ENCODE assay signal across 9 cellular contexts in genomic region chrX:40082447-40083119, GRCh38. TPM values are rescaled to one million over a fixed set of nuclear protein-coding genes. Genes with fewer than 3 reads are reported as not detected.
DNase-seq lines count a peak whose midpoint lies in the region; FAIRE-seq and TF ChIP-seq lines count a peak whose summit lies in the region.
"Had no signal": no experiment of that assay in that cellular context is flagged by ENCODE, and none has a peak within 500 bp of the region (broad histone marks: within the 10 kb centered on the region; RNA-seq: fewer than 3 reads in every experiment).

No MANE protein-coding gene starts in this region.

- H3K4me3 ChIP-seq in HUES6 (ENCODE audit: low read depth, low read length) = peak overlapping the region; percentile 62; the same call in 1 of the 2 replicates
- peak overlapping the region in 1 of 4 experiments; percentile 61; a peak in 2 of 8 replicates for H3K4me3 ChIP-seq in H1 (ENCODE audit: extremely low read depth in 1 of 4, insufficient read depth in 2 of 4, low read depth in 3 of 4, low read length in 4 of 4)
- H3K4me3 ChIP-seq in neural progenitor cell = no peak overlapping the region

- H3K27me3 Mint-ChIP-seq in neural progenitor cell (ENCODE audit: insufficient read depth, low read depth) = peaks cover 9% of the 10 kb centered on the region

- no peak overlapping the region for H4K91ac ChIP-seq in H1 (replicated peaks; ENCODE audit: insufficient read length, low read length)

- TF ChIP-seq CTCF in C4-2B (conservative IDR thresholded peaks at IDR 0.05) = no peak
- no peak for TF ChIP-seq CTCF in H1 (IDR thresholded peaks at IDR 0.05; ENCODE audit: control extremely low read depth in 1 of 3, insufficient read depth in 1 of 3, low read depth in 1 of 3, low read length in 3 of 3)
- TF ChIP-seq CTCF in neural progenitor cell (IDR thresholded peaks at IDR 0.05) = no peak

- no peak for TF ChIP-seq EP300 in H1 (IDR thresholded peaks at IDR 0.05; ENCODE audit: borderline replicate concordance in 1 of 2, low read depth in 2 of 2, low read length in 2 of 2)

- CTCF ChIA-PET in H1 (lab: Charles Lee; ENCODE audit: partially characterized antibody) = interaction anchor here (1.3 to 2.9 kb wide), 3 partner anchors 11 to 217 kb away, joined by 3 to 11 read pairs (median 4); no protein-coding TSS in a partner anchor

- H3K27ac Mint-ChIP-seq in neural progenitor cell = no peak overlapping the region

- H3K9me3 ChIP-seq in HUES6 (ENCODE audit: control insufficient read depth, insufficient read depth, low read depth, low read length) (no peaks in the 10 kb centered on the region; the same call in 1 of the 2 replicates), H1 (ENCODE audit: insufficient read depth in 2 of 2, low read depth in 1 of 2, low read length in 1 of 2) (no peaks in the 10 kb centered on the region), neural progenitor cell (ENCODE audit: low read depth) (no peaks in the 10 kb centered on the region)
- H3K9me3 ChIP-seq: thyroid gland had no signal

- H2BK12ac ChIP-seq in H1 (ENCODE audit: low read depth, low read length) = no peak overlapping the region

- H3K4me1 Mint-ChIP-seq in neural progenitor cell = peaks cover 72% of the 10 kb centered on the region

- FAIRE-seq in H1 (lab: Jason Lieb, UNC) (no peak), GM12891 (lab: Jason Lieb, UNC) (no peak)

- peaks cover 4% of the 10 kb centered on the region; the same call in 1 of the 2 replicates for H3K23me2 ChIP-seq in H1 (ENCODE audit: low read depth, low read length)

- H2AK5ac ChIP-seq in H1 (ENCODE audit: low read depth, low read length) = no peak overlapping the region; the same call in 1 of the 2 replicates

- H3K18ac ChIP-seq in H1 (ENCODE audit: extremely low read depth, low read length) = no peak overlapping the region

- H3K9ac ChIP-seq in HUES6 (ENCODE audit: low read length) (no peak overlapping the region), H1 (replicated peaks in 1 of 4; ENCODE audit: extremely low read depth in 1 of 4, low read depth in 3 of 4, low read length in 3 of 4) (no peak overlapping the region), neural progenitor cell (no peak overlapping the region)

- peak overlapping the region; percentile 75 for H3K4me3 Mint-ChIP-seq in neural progenitor cell

- H2AFZ ChIP-seq in H1 (ENCODE audit: low read length) (no peak overlapping the region), neural progenitor cell (replicated peaks) (no peak overlapping the region)

- H3K14ac ChIP-seq in H1 (ENCODE audit: insufficient read length) = no peak overlapping the region

- H3K36me3 ChIP-seq in HUES6 (ENCODE audit: control insufficient read depth, insufficient read depth, low read length) (peaks cover 9% of the 10 kb centered on the region), H1 (ENCODE audit: control insufficient read depth in 2 of 4, insufficient read depth in 4 of 4, low read length in 3 of 4) (peaks cover 0 to 3% (median under 1%) of the 10 kb centered on the region in 4 experiments; a peak in 2 of 8 replicates), neural progenitor cell (no peaks in the 10 kb centered on the region)
- H3K36me3 ChIP-seq: thyroid gland had no signal

- POLR2A ChIA-PET in H1 (lab: Charles Lee; ENCODE audit: partially characterized antibody) = interaction anchor here (0.9 to 5.3 kb wide), 5 partner anchors 9 to 85 kb away, joined by 3 to 30 read pairs (median 4); no protein-coding TSS in a partner anchor

- H3K9me3 Mint-ChIP-seq in neural progenitor cell = peaks cover 28% of the 10 kb centered on the region

- H3F3A ChIP-seq in neural progenitor cell (ENCODE audit: low read depth) = peaks cover 25% of the 10 kb centered on the region

- TF ChIP-seq POLR2A in H1 (IDR thresholded peaks at IDR 0.05; ENCODE audit: control extremely low read depth in 1 of 2, low read depth in 2 of 2, low read length in 2 of 2) (no peak), GM12891 (IDR thresholded peaks at IDR 0.05; ENCODE audit: low read depth, low read length) (no peak)

- no peak overlapping the region for H4K8ac ChIP-seq in H1 (ENCODE audit: extremely low read depth, insufficient read depth, low read length)

- H3K36me3 Mint-ChIP-seq in neural progenitor cell = peaks cover 2% of the 10 kb centered on the region

- H3K4me2 ChIP-seq in H1 (ENCODE audit: insufficient read depth in 1 of 2, low read depth in 2 of 2, low read length in 2 of 2) = peak overlapping the region; percentile 71 to 81; a peak in 3 of 4 replicates
- H3K4me2 ChIP-seq in neural progenitor cell = no peak overlapping the region

- H3K79me1 ChIP-seq in H1 (ENCODE audit: low read depth, low read length) = peaks cover 2% of the 10 kb centered on the region; the same call in 1 of the 2 replicates

- H4K20me1 ChIP-seq in H1 (replicated peaks in 1 of 2; ENCODE audit: control insufficient read depth in 1 of 2, insufficient read depth in 2 of 2, low read length in 2 of 2) (peaks cover 48 to 51% of the 10 kb centered on the region in 2 experiments), neural progenitor cell (ENCODE audit: low read depth) (peaks cover 98% of the 10 kb centered on the region)

- no peak overlapping the region for H3K4ac ChIP-seq in H1 (replicated peaks; ENCODE audit: insufficient read length, low read depth, low read length)

- H3K27ac ChIP-seq in C4-2B (peak overlapping the region; percentile 82), HUES6 (ENCODE audit: low read depth, low read length) (no peak overlapping the region), H1 (ENCODE audit: low read depth, low read length) (no peak overlapping the region), neural progenitor cell (no peak overlapping the region)

- TF ChIP-seq RAD21 in H1 (IDR thresholded peaks at IDR 0.05 in 1 of 2, conservative IDR thresholded peaks at IDR 0.05 in 1 of 2; ENCODE audit: low read depth in 2 of 2, low read length in 2 of 2) = no peak

- no peak overlapping the region for H4K5ac ChIP-seq in H1 (ENCODE audit: insufficient read length, low read depth, low read length)

- H3K56ac ChIP-seq in H1 (replicated peaks; ENCODE audit: insufficient read length, low read depth, low read length) = no peak overlapping the region

- H3K79me2 ChIP-seq in H1 (ENCODE audit: control insufficient read depth in 1 of 2, insufficient read depth in 2 of 2, low read length in 2 of 2) (peaks cover 3 to 90% of the 10 kb centered on the region in 2 experiments; a peak in 3 of 4 replicates), neural progenitor cell (ENCODE audit: low read depth) (peaks cover 97% of the 10 kb centered on the region)

- H3K4me1 ChIP-seq in HUES6 (ENCODE audit: control insufficient read depth, insufficient read depth, low read length) = peaks cover 78% of the 10 kb centered on the region
- H3K4me1 ChIP-seq in H1 (replicated peaks in 1 of 4; ENCODE audit: control insufficient read depth in 3 of 4, insufficient read depth in 4 of 4, low read length in 3 of 4) = peaks cover 18 to 57% (median 36%) of the 10 kb centered on the region in 4 experiments
- peaks cover 84% of the 10 kb centered on the region for H3K4me1 ChIP-seq in neural progenitor cell

- no peak overlapping the region for H2BK5ac ChIP-seq in H1 (ENCODE audit: low read depth, low read length)

- no peak overlapping the region for H2BK120ac ChIP-seq in H1 (replicated peaks; ENCODE audit: low read depth, low read length)

- no peak overlapping the region for H2BK20ac ChIP-seq in H1 (ENCODE audit: low read length)

- no peak for DNase-seq in H1 (ENCODE audit: low read depth in 1 of 2, low spot score in 2 of 2)
- DNase-seq in neural progenitor cell (ENCODE audit: low spot score) = no peak
- no peak for DNase-seq in retina
- DNase-seq in activated effector memory CD4-positive, alpha-beta T cell treated with Interleukin-2 at 50 U/mL for 16 hours = no peak
- no peak for DNase-seq in GM12891 (ENCODE audit: insufficient read length, low spot score)
- no peak for DNase-seq in islet precursor cell

- H3K27me3 ChIP-seq in HUES6 (ENCODE audit: control insufficient read depth, insufficient read depth, low read length) = peaks cover 50% of the 10 kb centered on the region
- H3K27me3 ChIP-seq in H1 (replicated peaks in 1 of 4; ENCODE audit: control insufficient read depth in 3 of 4, extremely low read depth in 1 of 4, insufficient read depth in 3 of 4, low read length in 3 of 4) = peaks cover 0 to 36% (median 13%) of the 10 kb centered on the region in 4 experiments; a peak in 5 of 7 replicates
- H3K27me3 ChIP-seq in neural progenitor cell = peaks cover 55% of the 10 kb centered on the region
- H3K27me3 ChIP-seq: thyroid gland had no signal

- no peak overlapping the region for H2BK15ac ChIP-seq in H1 (ENCODE audit: low read length)

- WGBS in H1 (ENCODE audit: extremely low coverage in 1 of 2, insufficient coverage in 1 of 2, insufficient read length in 1 of 2, insufficient replicate concordance in 2 of 2, low coverage in 1 of 2, low lambda C conversion rate in 2 of 2, missing lambda C conversion rate in 1 of 2), 2 experiments = 77% methylated on average over 8 of the region's 15 CpGs; no CpG with 5 or more reads in 1 of the 2 experiments

- H3K23ac ChIP-seq in H1 (ENCODE audit: insufficient read length) = no peak overlapping the region

TF ChIP-seq in H1, 55 proteins besides CTCF, POLR2A, EP300 and RAD21 (continues in another document):
- TF ChIP-seq ZNF274 (IDR thresholded peaks at IDR 0.05; ENCODE audit: borderline replicate concordance, extremely low read depth, low read length) (no peak), RNF2 (IDR thresholded peaks at IDR 0.05; ENCODE audit: borderline replicate concordance, low read depth, low read length, missing control alignments, poor library complexity, severe bottlenecking) (no peak), CHD1 (IDR thresholded peaks at IDR 0.05; ENCODE audit: low read depth, low read length) (no peak), RXRA (IDR thresholded peaks at IDR 0.05; ENCODE audit: insufficient read depth, low read depth, low read length) (no peak)

TF ChIP-seq in GM12891, 5 proteins besides CTCF, POLR2A, EP300 and RAD21:
- TF ChIP-seq TAF1 (IDR thresholded peaks at IDR 0.05; ENCODE audit: low read depth, low read length) (no peak), SPI1 (IDR thresholded peaks at IDR 0.05; ENCODE audit: low read depth, low read length) (no peak)

RNA-seq across cellular contexts. Expression of gene BCOR, which starts 15.2 kb away (rescaled TPM):
- 50.8 and 54.7 TPM in 2 replicates for total RNA-seq in H1 (2021; fragmentation: NEBNext Ultra II Directional; extraction: Animal tissue kit (Norgen Biotek cat#: 25700))
- polyA plus RNA-seq in H1 (2011; rRNA removed) = 25.0 and 38.7 TPM in 2 replicates
- polyA plus RNA-seq in H1 (2011; cell fraction: cytosol; rRNA removed) = 23.7 TPM
- 71.8 TPM for polyA plus RNA-seq in H1 (2011; cell fraction: nucleus; rRNA removed)
- polyA plus RNA-seq in H1 (2012, experiment 1 of 2) = 30.9 to 39.5 TPM (median 38.0 TPM) in 4 replicates
- polyA plus RNA-seq in H1 (2012, experiment 2 of 2) = 13.5 TPM
- 27.2 TPM for polyA plus RNA-seq in H1 (2013, experiment 1 of 2)
- polyA plus RNA-seq in H1 (2013, experiment 2 of 2) = 25.2 TPM
- polyA minus RNA-seq in H1 (2011; rRNA and poly(A)+ RNA removed) = 34.2 and 37.3 TPM in 2 replicates
- polyA minus RNA-seq in H1 (2011; cell fraction: cytosol; rRNA and poly(A)+ RNA removed) = 61.1 TPM
- polyA minus RNA-seq in H1 (2011; cell fraction: nucleus; rRNA and poly(A)+ RNA removed) = 51.4 TPM
- 29.5 and 32.4 TPM in 2 replicates for total RNA-seq in neural progenitor cell (ENCODE audit: low replicate concordance)
- 5.5 TPM for polyA plus RNA-seq in GM12891 (2012; ENCODE audit: low read depth, missing spikeins)
